8 cellular contexts compared by ENCODE assay signal in genomic region chr12:64670856-64671639, GRCh38.
DNase-seq lines count a peak whose midpoint lies in the region; ATAC-seq lines count a peak whose summit lies in the region.

No MANE protein-coding gene starts in this region.

- H3K27ac ChIP-seq in right cardiac atrium (ENCODE audit: low read length) (peak overlapping the region; percentile 10), thymus (ENCODE audit: low read depth) (peak overlapping the region; percentile 10)

- 62% methylated on average over 10 of the region's 10 CpGs for WGBS in right cardiac atrium
- 88% methylated on average over 10 of the region's 10 CpGs for WGBS in thymus

- no peaks in the 10 kb centered on the region for H3K36me3 ChIP-seq in thymus (ENCODE audit: control insufficient read depth, insufficient read depth)

- peak; percentile 45 to 52 for ATAC-seq in right cardiac atrium
- no peak for ATAC-seq in HG03378 (IDR thresholded peaks at IDR 0.05; ENCODE audit: unreplicated experiment)
- no peak for ATAC-seq in HG02642 (IDR thresholded peaks at IDR 0.05; ENCODE audit: poor library complexity, unreplicated experiment)

- H3K9me3 Mint-ChIP-seq in activated naive CD8-positive, alpha-beta T cell treated with anti-CD3 and anti-CD28 coated beads for 36 hours: no peaks in the 10 kb centered on the region

- intact Hi-C loops in right cardiac atrium (cut with DNase I): loop anchor here in 1 of 4 donors (10.0 kb wide), 1 partner anchor 56 kb away; the partner anchor contains the start of gene RASSF3

- H3K9me3 ChIP-seq in right cardiac atrium (ENCODE audit: control insufficient read depth, low read length) (no peaks in the 10 kb centered on the region), thymus (ENCODE audit: control insufficient read depth) (no peaks in the 10 kb centered on the region)

- H3K27me3 Mint-ChIP-seq in activated naive CD8-positive, alpha-beta T cell treated with anti-CD3 and anti-CD28 coated beads for 36 hours: no peaks in the 10 kb centered on the region

- peaks cover 89% of the 10 kb centered on the region for H3K4me1 Mint-ChIP-seq in activated naive CD8-positive, alpha-beta T cell treated with anti-CD3 and anti-CD28 coated beads for 36 hours

- H3K27ac Mint-ChIP-seq in activated naive CD8-positive, alpha-beta T cell treated with anti-CD3 and anti-CD28 coated beads for 36 hours: peak overlapping the region; percentile 98

- peak; percentile 49 for DNase-seq in activated CD4-positive, alpha-beta T cell treated with anti-CD3 and anti-CD28 coated beads for 48 hours
- no peak for DNase-seq in activated CD4-positive, alpha-beta T cell treated with anti-CD3 and anti-CD28 coated beads, Interleukin-2, amount 50 U/mL, for 1 hour
- no peak for DNase-seq in activated naive CD8-positive, alpha-beta T cell treated with anti-CD3 and anti-CD28 coated beads for 36 hours
- DNase-seq in right cardiac atrium: no peak
- no peak for DNase-seq in NCI-H82 treated with DMSO at 0.1 percent for 48 hours (lab: John Stamatoyannopoulos, UW; ENCODE audit: unreplicated experiment)

- no peak overlapping the region for H3K4me3 ChIP-seq in right cardiac atrium (ENCODE audit: low read length)
- H3K4me3 ChIP-seq in thymus (ENCODE audit: low read length): no peak overlapping the region

- H3K27me3 ChIP-seq in right cardiac atrium (ENCODE audit: control insufficient read depth, insufficient read depth) (no peaks in the 10 kb centered on the region), thymus (ENCODE audit: control insufficient read depth, insufficient read depth) (no peaks in the 10 kb centered on the region)

- H3K4me3 Mint-ChIP-seq in activated naive CD8-positive, alpha-beta T cell treated with anti-CD3 and anti-CD28 coated beads for 36 hours: peak overlapping the region; percentile 87

- peaks cover 11% of the 10 kb centered on the region for H3K36me3 Mint-ChIP-seq in activated naive CD8-positive, alpha-beta T cell treated with anti-CD3 and anti-CD28 coated beads for 36 hours

- H3K4me1 ChIP-seq in right cardiac atrium (ENCODE audit: control insufficient read depth, insufficient read depth, low read length): peaks cover 32% of the 10 kb centered on the region
- peaks cover 54% of the 10 kb centered on the region for H3K4me1 ChIP-seq in thymus (ENCODE audit: control insufficient read depth, insufficient read depth, low read length)

Comparison
In these comparisons a context has a peak if more than half of its experiments do, and no peak if none do; other contexts are left out.
1. ATAC-seq: peak in right cardiac atrium (2 of 2); none in HG03378 (single experiment) and HG02642 (single experiment).